ENCODE assay signal across 9 cellular contexts in genomic region chr20:40991181-40991889, GRCh38. TPM values are rescaled to one million over a fixed set of nuclear protein-coding genes. Genes with fewer than 3 reads are reported as not detected.
DNase-seq lines count a peak whose midpoint lies in the region; ATAC-seq and TF ChIP-seq lines count a peak whose summit lies in the region.
"Had no signal": no experiment of that assay in that cellular context is flagged by ENCODE, and none has a peak within 500 bp of the region (broad histone marks: within the 10 kb centered on the region; RNA-seq: fewer than 3 reads in every experiment).

No MANE protein-coding gene starts in this region.

- no peak for TF ChIP-seq CTCF in DOHH2 (IDR thresholded peaks at IDR 0.05; ENCODE audit: low read depth, low read length, poor library complexity, severe bottlenecking)

- ATAC-seq in HG03108 (IDR thresholded peaks at IDR 0.05; ENCODE audit: unreplicated experiment) = peak; percentile 90
- ATAC-seq in left colon = peak; percentile 51

- peak overlapping the region; percentile 75 for H3K4me3 ChIP-seq in DOHH2 (ENCODE audit: low read length)
- H3K4me3 ChIP-seq: dorsolateral prefrontal cortex had no signal

- peak; percentile 88 for DNase-seq in GM19240 (ENCODE audit: insufficient read length, low spot score)
- DNase-seq in SKM-1 treated with dmso at 0.1 percent for 144 hours (lab: John Stamatoyannopoulos, UW; ENCODE audit: unreplicated experiment) = peak; percentile 98
- peak; percentile 36 to 50 for DNase-seq in left colon
- DNase-seq in NCI-H2196 treated with DMSO at 0.1 percent for 48 hours (lab: John Stamatoyannopoulos, UW; ENCODE audit: unreplicated experiment) = no peak
- DNase-seq in COR-L47 (lab: John Stamatoyannopoulos, UW) = no peak
- no peak for DNase-seq in NCI-H146 (lab: John Stamatoyannopoulos, UW)

- H3K9me3 ChIP-seq in DOHH2 (ENCODE audit: control insufficient read depth, insufficient read depth, low read length) = no peaks in the 10 kb centered on the region

- no peaks in the 10 kb centered on the region for H3K27me3 ChIP-seq in DOHH2 (ENCODE audit: control insufficient read depth, low read length)
- H3K27me3 ChIP-seq: dorsolateral prefrontal cortex had no signal

- intact Hi-C loops in left colon (cut with DNase I, micrococcal nuclease) = loop anchor here (5.0 to 10.0 kb wide), 2 partner anchors 103 to 106 kb away; no protein-coding TSS in a partner anchor

- peaks cover 9% of the 10 kb centered on the region for H3K36me3 ChIP-seq in DOHH2 (ENCODE audit: control insufficient read depth, low read length)

- H3K9me2 ChIP-seq in DOHH2 (replicated peaks; ENCODE audit: control insufficient read depth, low read length) = no peaks in the 10 kb centered on the region

- H3K4me1 ChIP-seq in DOHH2 (ENCODE audit: control insufficient read depth, low read length) = peaks cover 72% of the 10 kb centered on the region

- H3K27ac ChIP-seq in DOHH2 (ENCODE audit: low read depth, low read length) = peak overlapping the region; percentile 96

- H3F3A ChIP-seq in DOHH2 (ENCODE audit: control insufficient read depth, insufficient read depth) = peaks cover 30% of the 10 kb centered on the region

- H4K20me1 ChIP-seq in DOHH2 (ENCODE audit: control insufficient read depth, insufficient read depth, low read depth, low read length) = no peaks in the 10 kb centered on the region

- H3K79me2 ChIP-seq in DOHH2 (ENCODE audit: control insufficient read depth, low read length) = peaks cover 10% of the 10 kb centered on the region

- H3K4me2 ChIP-seq in DOHH2 (ENCODE audit: low read length) = peak overlapping the region; percentile 96

RNA-seq across cellular contexts. Expression of gene TOP1, which starts 37.3 kb away (rescaled TPM):
- 10 to 100 TPM; 64.3 to 65.7 TPM for total RNA-seq in left colon

Comparison
In these comparisons a context has a peak if more than half of its experiments do, and no peak if none do; other contexts are left out.
1. DNase-seq: peak in GM19240 (single experiment), SKM-1 treated with dmso at 0.1 percent for 144 hours (single experiment) and left colon (2 of 2); none in NCI-H2196 treated with DMSO at 0.1 percent for 48 hours (single experiment), COR-L47 (single experiment) and NCI-H146 (single experiment).